ENCODE assay signal across 1 cellular context in genomic region chr2:98134138-98134537, GRCh38.
TF ChIP-seq lines count a peak whose summit lies in the region.

No MANE protein-coding gene starts in this region.

TF ChIP-seq in WTC11, 78 proteins besides CTCF, POLR2A, EP300 and RAD21 (continued from another document):
- TF ChIP-seq PRDM15 (CRISPR knock-in tag; IDR thresholded peaks at IDR 0.05) (no peak), STAT6 (CRISPR knock-in tag; conservative IDR thresholded peaks at IDR 0.05; ENCODE audit: low read depth) (no peak)
TF ChIP-seq in WTC11: peak in this region for 0.
